ENCODE assay signal across 9 cellular contexts in the genomic region with DNA sequence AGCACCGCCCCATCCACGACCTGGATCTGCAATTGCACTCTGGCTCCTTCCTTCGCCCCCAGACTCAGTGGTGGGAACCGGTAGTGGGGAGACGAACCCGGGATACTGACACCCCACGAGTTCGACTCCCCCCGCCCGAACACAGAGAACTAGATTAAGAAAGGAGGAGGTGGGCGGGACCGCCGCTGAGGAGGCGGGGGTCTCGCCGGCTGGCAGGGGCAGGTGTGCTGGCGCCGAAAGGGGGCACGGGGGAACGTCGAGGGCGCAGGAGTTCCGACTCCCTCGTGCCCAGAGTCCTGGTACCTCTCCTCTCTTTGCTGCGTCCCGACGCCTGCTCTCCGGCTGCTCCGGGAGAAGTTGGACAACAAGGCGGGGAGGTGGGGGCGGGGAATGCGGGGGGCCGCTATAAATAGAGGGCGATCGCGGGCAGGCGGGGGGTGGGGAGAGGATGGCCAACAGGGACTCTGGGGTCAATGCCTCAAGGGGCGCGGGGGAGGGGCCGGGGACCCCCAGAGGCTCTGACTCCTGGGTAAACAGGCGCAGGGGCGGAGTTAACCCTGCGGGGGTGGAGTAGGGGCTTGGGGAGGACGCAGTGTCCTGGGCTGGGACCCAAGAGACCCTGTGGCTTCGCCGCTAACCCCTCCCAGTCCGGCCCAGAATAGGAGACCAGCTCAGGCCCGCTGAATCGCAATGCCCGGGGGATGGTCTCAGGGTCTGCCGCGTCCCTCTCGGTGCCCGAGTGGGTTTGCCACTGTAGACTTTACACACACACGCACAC. TPM values are rescaled to one million over a fixed set of nuclear protein-coding genes. Genes with fewer than 3 reads are reported as not detected.
A peak's percentile ranks its signal among the peaks of the same experiment; 100 is the strongest.
DNase-seq lines count a peak whose midpoint lies in the region; ATAC-seq and TF ChIP-seq lines count a peak whose summit lies in the region.
"Had no signal": no experiment of that assay in that cellular context is flagged by ENCODE, and none has a peak within 500 bp of the region (broad histone marks: within the 10 kb centered on the region; RNA-seq: fewer than 3 reads in every experiment).

No MANE protein-coding gene starts in this region.

- H3K27me3 Mint-ChIP-seq in progenitor cell of endocrine pancreas: peaks cover 9% of the 10 kb centered on the region

- DNase-seq in HL-60 (ENCODE audit: low read depth in 1 of 2, low spot score in 1 of 2) (no peak), amygdala (lab: John Stamatoyannopoulos, UW) (peak in 55 of 56 donors; percentile 39 to 95 (median 85)), hippocampal formation (lab: John Stamatoyannopoulos, UW) (peak; percentile 83 to 88), progenitor cell of endocrine pancreas (ENCODE audit: low spot score, unreplicated experiment) (peak; percentile 38), 8988T (no peak)

- H3K4me1 Mint-ChIP-seq in progenitor cell of endocrine pancreas (ENCODE audit: low read depth): peaks cover 24% of the 10 kb centered on the region

- H3K9me3 Mint-ChIP-seq in progenitor cell of endocrine pancreas (ENCODE audit: low read depth): no peaks in the 10 kb centered on the region

- ATAC-seq in GM21717 (IDR thresholded peaks at IDR 0.05; ENCODE audit: unreplicated experiment) (no peak), HG03139 (IDR thresholded peaks at IDR 0.05; ENCODE audit: unreplicated experiment) (no peak), GM18870 (IDR thresholded peaks at IDR 0.05; ENCODE audit: unreplicated experiment) (no peak)

- TF ChIP-seq CTCF in HL-60 (IDR thresholded peaks at IDR 0.05; ENCODE audit: insufficient read depth, low read length): no peak
- no peak for TF ChIP-seq CTCF in progenitor cell of endocrine pancreas (IDR thresholded peaks at IDR 0.05; ENCODE audit: unreplicated experiment)

- peak overlapping the region; percentile 86 for H3K4me3 Mint-ChIP-seq in progenitor cell of endocrine pancreas (ENCODE audit: low read depth)

- H3K27ac Mint-ChIP-seq in progenitor cell of endocrine pancreas: peak overlapping the region; percentile 94

- H3K27ac ChIP-seq in HL-60 (replicated peaks): no peak overlapping the region

- peaks cover 19% of the 10 kb centered on the region for H3K27me3 ChIP-seq in HL-60 (ENCODE audit: insufficient read depth, poor library complexity, severe bottlenecking)

- H3K36me3 Mint-ChIP-seq in progenitor cell of endocrine pancreas (ENCODE audit: insufficient read depth): peaks cover 2% of the 10 kb centered on the region

- H3K4me3 ChIP-seq in HL-60 (replicated peaks; ENCODE audit: insufficient read depth, low read length): peak overlapping the region; percentile 53

RNA-seq across cellular contexts. Expression of a gene that starts 0.7 kb away (rescaled TPM):
- total RNA-seq in progenitor cell of endocrine pancreas: 58.6 and 61.5 TPM in 2 replicates

RNA-seq across cellular contexts. Expression of a gene that starts 4.5 kb away (rescaled TPM):
- total RNA-seq in progenitor cell of endocrine pancreas: 0.84 TPM in 1 of 2 replicates, not detected in the other
- total RNA-seq: RPMI7951 had no signal

RNA-seq across cellular contexts. Expression of a gene that starts 9.0 kb away (rescaled TPM):
- total RNA-seq in progenitor cell of endocrine pancreas: not detected in 2 replicates
- total RNA-seq: RPMI7951 had no signal

RNA-seq across cellular contexts. Expression of a gene that starts 16.6 kb away (rescaled TPM):
- not detected in 2 replicates for total RNA-seq in progenitor cell of endocrine pancreas
- total RNA-seq: RPMI7951 had no signal

RNA-seq across cellular contexts. Expression of a gene that starts 26.5 kb away (rescaled TPM):
- not detected in 2 replicates for total RNA-seq in progenitor cell of endocrine pancreas

Comparison
In these comparisons a context has a peak if more than half of its experiments do, and no peak if none do; other contexts are left out.
1. DNase-seq: peak in amygdala (55 of 56), hippocampal formation (2 of 2) and progenitor cell of endocrine pancreas (single experiment); none in HL-60 (0 of 2) and 8988T (single experiment).